Comparison of ENCODE assay signal across 9 cellular contexts in genomic region chr2:207257291-207258190, GRCh38.
A peak's percentile ranks its signal among the peaks of the same experiment; 100 is the strongest.
DNase-seq lines count a peak whose midpoint lies in the region; ATAC-seq and TF ChIP-seq lines count a peak whose summit lies in the region.
"Had no signal": no experiment of that assay in that cellular context is flagged by ENCODE, and none has a peak within 500 bp of the region (broad histone marks: within the 10 kb centered on the region; RNA-seq: fewer than 3 reads in every experiment).

No MANE protein-coding gene starts in this region.

- H3K27ac ChIP-seq in HCT116 (ENCODE audit: low read depth, low read length) (no peak overlapping the region), Peyer's patch (peak overlapping the region; percentile 1 to 74 (median 32))

- RAD21 ChIA-PET in HCT116 (lab: Charles Lee; ENCODE audit: low non-redundant PET in 1 of 2, low total read pairs in 2 of 2, uncharacterized antibody in 2 of 2, unreplicated experiment in 2 of 2), result interaction anchor here in 1 of 2 experiments (0.7 kb wide), 1 partner anchor 42 kb away, joined by 6 read pairs; no protein-coding TSS in a partner anchor

- no peak for TF ChIP-seq CTCF in HCT116 (IDR thresholded peaks at IDR 0.05 in 2 of 3, conservative IDR thresholded peaks at IDR 0.05 in 1 of 3; ENCODE audit: borderline replicate concordance in 1 of 3, insufficient read depth in 1 of 3, low read depth in 2 of 3, low read length in 2 of 3)
- TF ChIP-seq CTCF in Peyer's patch (IDR thresholded peaks at IDR 0.05), result no peak
- no peak for TF ChIP-seq CTCF in fibroblast of villous mesenchyme (IDR thresholded peaks at IDR 0.05; ENCODE audit: insufficient read depth, low read depth, low read length)
- TF ChIP-seq CTCF in nephron progenitor cell (IDR thresholded peaks at IDR 0.05), result no peak

- ATAC-seq in HCT116 (no peak), HG03520 (IDR thresholded peaks at IDR 0.05; ENCODE audit: unreplicated experiment) (no peak)
- peak; percentile 34 for ATAC-seq in stimulated activated memory B cell treated with anti-CD40 and anti-IgM and Interleukin-4, amounts not matched to agents 10 μg/mL and 1 μg/mL and 100 μg/mL, for 72 hours
- ATAC-seq: stimulated activated naive CD8-positive, alpha-beta T cell treated with anti-CD3 and anti-CD28 coated beads, Interleukin-15, amount 100 ng/mL, for 72 hours had no signal

- no peaks in the 10 kb centered on the region for H3K36me3 ChIP-seq in HCT116 (ENCODE audit: control insufficient read depth in 1 of 2, insufficient read depth in 2 of 2, low read length in 2 of 2)
- no peaks in the 10 kb centered on the region for H3K36me3 ChIP-seq in Peyer's patch

- intact Hi-C loops in HCT116 (cut with micrococcal nuclease) (no loop called here), posterior vena cava (cut with DNase I) (loop anchor here in 1 of 2 donors (10.0 kb wide), 2 partner anchors 77 to 93 kb away; partner anchors contain the start of gene KLF7)

- H3K9me2 ChIP-seq in HCT116 (ENCODE audit: insufficient read depth), result no peaks in the 10 kb centered on the region

- no peak for DNase-seq in HCT116 (ENCODE audit: low read depth, low spot score)
- DNase-seq in Peyer's patch, result no peak
- DNase-seq in fibroblast of villous mesenchyme (ENCODE audit: low read depth), result peak; percentile 29
- no peak for DNase-seq in posterior vena cava (ENCODE audit: low spot score)
- DNase-seq in nephron progenitor cell, result no peak
- DNase-seq in NCI-H2171 (lab: John Stamatoyannopoulos, UW), result no peak
- DNase-seq: stimulated activated naive CD8-positive, alpha-beta T cell treated with anti-CD3 and anti-CD28 coated beads, Interleukin-15, amount 100 ng/mL, for 72 hours had no signal

- H3K9me3 Mint-ChIP-seq in stimulated activated memory B cell treated with anti-CD40 and anti-IgM and Interleukin-4, amounts not matched to agents 10 μg/mL and 1 μg/mL and 100 μg/mL, for 72 hours, result no peaks in the 10 kb centered on the region
- no peaks in the 10 kb centered on the region for H3K9me3 Mint-ChIP-seq in nephron progenitor cell
- H3K9me3 Mint-ChIP-seq: stimulated activated naive CD8-positive, alpha-beta T cell treated with anti-CD3 and anti-CD28 coated beads, Interleukin-15, amount 100 ng/mL, for 72 hours had no signal

- no peaks in the 10 kb centered on the region for H3K27me3 Mint-ChIP-seq in stimulated activated memory B cell treated with anti-CD40 and anti-IgM and Interleukin-4, amounts not matched to agents 10 μg/mL and 1 μg/mL and 100 μg/mL, for 72 hours
- no peaks in the 10 kb centered on the region for H3K27me3 Mint-ChIP-seq in nephron progenitor cell (ENCODE audit: low read depth, poor library complexity)

- H3K27me3 ChIP-seq in HCT116 (ENCODE audit: insufficient read depth, low read length) (no peaks in the 10 kb centered on the region), Peyer's patch (no peaks in the 10 kb centered on the region)

- H3K4me3 Mint-ChIP-seq in stimulated activated memory B cell treated with anti-CD40 and anti-IgM and Interleukin-4, amounts not matched to agents 10 μg/mL and 1 μg/mL and 100 μg/mL, for 72 hours, result no peak overlapping the region
- H3K4me3 Mint-ChIP-seq in nephron progenitor cell, result no peak overlapping the region
- H3K4me3 Mint-ChIP-seq: stimulated activated naive CD8-positive, alpha-beta T cell treated with anti-CD3 and anti-CD28 coated beads, Interleukin-15, amount 100 ng/mL, for 72 hours had no signal

- H4K20me1 ChIP-seq in HCT116 (ENCODE audit: insufficient read depth), result no peaks in the 10 kb centered on the region

- CTCF ChIA-PET in HCT116 (lab: Charles Lee), result no interaction called here

- H3K27ac Mint-ChIP-seq in stimulated activated memory B cell treated with anti-CD40 and anti-IgM and Interleukin-4, amounts not matched to agents 10 μg/mL and 1 μg/mL and 100 μg/mL, for 72 hours, result no peak overlapping the region
- H3K27ac Mint-ChIP-seq in nephron progenitor cell, result no peak overlapping the region
- H3K27ac Mint-ChIP-seq: stimulated activated naive CD8-positive, alpha-beta T cell treated with anti-CD3 and anti-CD28 coated beads, Interleukin-15, amount 100 ng/mL, for 72 hours had no signal

- POLR2A ChIA-PET in HCT116 (lab: Charles Lee), result no interaction called here

- peak overlapping the region; percentile 32; the same call in 1 of the 2 replicates for H3K4me2 ChIP-seq in HCT116 (ENCODE audit: low read length)

- no TSS peak for BruUV-seq in HCT116 (replicated peaks; lab: Mats Ljungman, UMichigan)

- H3K9me3 ChIP-seq in HCT116 (ENCODE audit: control insufficient read depth in 1 of 2, insufficient read depth in 1 of 2, low read depth in 1 of 2, low read length in 2 of 2), result no peaks in the 10 kb centered on the region
- H3K9me3 ChIP-seq in Peyer's patch, result no peaks in the 10 kb centered on the region

- H3K36me3 Mint-ChIP-seq in stimulated activated memory B cell treated with anti-CD40 and anti-IgM and Interleukin-4, amounts not matched to agents 10 μg/mL and 1 μg/mL and 100 μg/mL, for 72 hours, result no peaks in the 10 kb centered on the region
- no peaks in the 10 kb centered on the region for H3K36me3 Mint-ChIP-seq in nephron progenitor cell (ENCODE audit: low read depth)

- H2AFZ ChIP-seq in HCT116 (ENCODE audit: low read depth, low read length, poor library complexity, severe bottlenecking), result no peak overlapping the region

- H3K4me1 ChIP-seq in HCT116 (ENCODE audit: control insufficient read depth in 1 of 2, insufficient read depth in 2 of 2, low read length in 2 of 2) (peaks cover 4 to 29% of the 10 kb centered on the region in 2 experiments; a peak in 3 of 4 replicates), Peyer's patch (peaks cover 0 to 21% (median 0%) of the 10 kb centered on the region in 4 donors)

- no peaks in the 10 kb centered on the region for H3K79me2 ChIP-seq in HCT116 (ENCODE audit: insufficient read depth, low read length)

- no peak for TF ChIP-seq POLR2A in HCT116 (IDR thresholded peaks at IDR 0.05; ENCODE audit: borderline replicate concordance, extremely low read depth, insufficient read depth, insufficient read length)
- no peak for TF ChIP-seq POLR2A in Peyer's patch (IDR thresholded peaks at IDR 0.05)

- peaks cover 35% of the 10 kb centered on the region for H3K4me1 Mint-ChIP-seq in stimulated activated memory B cell treated with anti-CD40 and anti-IgM and Interleukin-4, amounts not matched to agents 10 μg/mL and 1 μg/mL and 100 μg/mL, for 72 hours
- H3K4me1 Mint-ChIP-seq in nephron progenitor cell, result peaks cover 41% of the 10 kb centered on the region

- no peak for TF ChIP-seq RAD21 in HCT116 (IDR thresholded peaks at IDR 0.05; ENCODE audit: low read depth)

- H3K4me3 ChIP-seq in HCT116 (replicated peaks in 1 of 2; ENCODE audit: low read depth in 1 of 2, low read length in 2 of 2) (no peak overlapping the region), Peyer's patch (no peak overlapping the region), fibroblast of villous mesenchyme (ENCODE audit: low read depth, low read length) (no peak overlapping the region)

- no peak overlapping the region for H3K9ac ChIP-seq in HCT116 (ENCODE audit: low read length)

TF ChIP-seq in HCT116, 20 proteins besides CTCF, POLR2A, EP300 and RAD21:
- TF ChIP-seq JUND (IDR thresholded peaks at IDR 0.05) (no peak), YY1 (IDR thresholded peaks at IDR 0.05; ENCODE audit: extremely low read depth, insufficient replicate concordance, low read depth, low read length) (no peak), CBX3 (IDR thresholded peaks at IDR 0.05; ENCODE audit: low read depth) (no peak), EZH2 (IDR thresholded peaks at IDR 0.05) (no peak), TCF7L2 (IDR thresholded peaks at IDR 0.05; ENCODE audit: borderline replicate concordance, extremely low read depth, insufficient read depth, insufficient read length) (no peak), EGR1 (IDR thresholded peaks at IDR 0.05; ENCODE audit: low read depth) (no peak)
- TF ChIP-seq, protein P1, sequence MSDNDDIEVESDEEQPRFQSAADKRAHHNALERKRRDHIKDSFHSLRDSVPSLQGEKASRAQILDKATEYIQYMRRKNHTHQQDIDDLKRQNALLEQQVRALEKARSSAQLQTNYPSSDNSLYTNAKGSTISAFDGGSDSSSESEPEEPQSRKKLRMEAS (IDR thresholded peaks at IDR 0.05), result no peak
- TF ChIP-seq, protein P2, sequence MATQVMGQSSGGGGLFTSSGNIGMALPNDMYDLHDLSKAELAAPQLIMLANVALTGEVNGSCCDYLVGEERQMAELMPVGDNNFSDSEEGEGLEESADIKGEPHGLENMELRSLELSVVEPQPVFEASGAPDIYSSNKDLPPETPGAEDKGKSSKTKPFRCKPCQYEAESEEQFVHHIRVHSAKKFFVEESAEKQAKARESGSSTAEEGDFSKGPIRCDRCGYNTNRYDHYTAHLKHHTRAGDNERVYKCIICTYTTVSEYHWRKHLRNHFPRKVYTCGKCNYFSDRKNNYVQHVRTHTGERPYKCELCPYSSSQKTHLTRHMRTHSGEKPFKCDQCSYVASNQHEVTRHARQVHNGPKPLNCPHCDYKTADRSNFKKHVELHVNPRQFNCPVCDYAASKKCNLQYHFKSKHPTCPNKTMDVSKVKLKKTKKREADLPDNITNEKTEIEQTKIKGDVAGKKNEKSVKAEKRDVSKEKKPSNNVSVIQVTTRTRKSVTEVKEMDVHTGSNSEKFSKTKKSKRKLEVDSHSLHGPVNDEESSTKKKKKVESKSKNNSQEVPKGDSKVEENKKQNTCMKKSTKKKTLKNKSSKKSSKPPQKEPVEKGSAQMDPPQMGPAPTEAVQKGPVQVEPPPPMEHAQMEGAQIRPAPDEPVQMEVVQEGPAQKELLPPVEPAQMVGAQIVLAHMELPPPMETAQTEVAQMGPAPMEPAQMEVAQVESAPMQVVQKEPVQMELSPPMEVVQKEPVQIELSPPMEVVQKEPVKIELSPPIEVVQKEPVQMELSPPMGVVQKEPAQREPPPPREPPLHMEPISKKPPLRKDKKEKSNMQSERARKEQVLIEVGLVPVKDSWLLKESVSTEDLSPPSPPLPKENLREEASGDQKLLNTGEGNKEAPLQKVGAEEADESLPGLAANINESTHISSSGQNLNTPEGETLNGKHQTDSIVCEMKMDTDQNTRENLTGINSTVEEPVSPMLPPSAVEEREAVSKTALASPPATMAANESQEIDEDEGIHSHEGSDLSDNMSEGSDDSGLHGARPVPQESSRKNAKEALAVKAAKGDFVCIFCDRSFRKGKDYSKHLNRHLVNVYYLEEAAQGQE (IDR thresholded peaks at IDR 0.05; ENCODE audit: low read depth), result no peak
